Comparison of ENCODE assay signal across 1 cellular context in the genomic region with DNA sequence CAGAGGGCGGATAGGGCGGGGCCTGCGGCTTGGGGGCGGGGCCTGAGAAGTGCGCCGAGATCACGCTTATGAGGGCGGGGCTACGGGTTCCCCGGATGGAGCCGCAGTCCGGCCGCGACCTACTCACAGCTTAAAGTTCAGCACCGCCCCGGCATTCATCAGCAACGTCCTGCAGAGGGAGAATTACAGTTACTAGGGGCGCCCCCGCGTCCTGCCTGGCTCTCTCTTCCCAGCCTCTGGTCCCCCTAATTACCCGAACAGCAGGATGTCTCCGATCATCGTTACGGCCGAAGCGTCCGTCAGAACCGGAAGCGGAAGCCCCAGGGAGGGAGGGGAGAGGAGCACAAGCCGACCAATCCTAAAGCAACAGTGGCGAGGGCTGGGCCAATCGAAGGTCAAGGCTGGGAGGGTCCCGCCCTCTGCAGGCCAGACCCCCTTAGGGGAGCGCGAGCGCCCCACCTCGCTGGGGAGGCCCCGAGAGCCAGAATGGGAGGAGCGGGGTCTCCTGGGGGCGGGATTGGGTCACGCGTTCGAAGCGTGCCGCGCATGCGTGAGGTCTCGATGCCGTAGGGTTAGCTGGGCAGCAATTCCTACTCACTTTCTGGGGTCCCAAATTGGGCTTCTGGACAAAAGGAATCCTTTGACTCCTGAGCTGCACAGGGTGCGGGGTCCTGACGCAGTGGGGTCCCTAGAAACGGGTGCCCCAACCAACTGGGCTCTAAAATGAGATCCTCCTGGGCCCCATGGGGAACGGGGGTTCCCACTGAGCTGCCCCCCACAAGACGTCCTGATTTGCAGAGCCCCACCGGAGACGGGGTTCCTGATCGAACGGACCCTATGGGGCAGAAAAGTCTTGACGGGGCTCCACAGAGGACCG.
A peak's percentile ranks its signal among the peaks of the same experiment; 100 is the strongest.
TF ChIP-seq lines count a peak whose summit lies in the region.

Gene SMIM7, minus strand, starts transcription at position 313 of the 877 bp plus-strand sequence. Its CDS starts 34 bp downstream, at position 279.

TF ChIP-seq in K562, 482 proteins besides CTCF, POLR2A, EP300 and RAD21 (continued from another document and continues in another):
- TF ChIP-seq ZC3H11A (IDR thresholded peaks at IDR 0.05; ENCODE audit: low read depth, low read length) (no peak), CBX8 (IDR thresholded peaks at IDR 0.05; ENCODE audit: borderline replicate concordance, extremely low read depth, low read depth, low read length, poor library complexity, severe bottlenecking) (no peak), POU5F1 (IDR thresholded peaks at IDR 0.05; ENCODE audit: borderline replicate concordance, low read depth, low read length, partially characterized antibody) (no peak), HOMEZ (CRISPR knock-in tag; IDR thresholded peaks at IDR 0.05) (no peak), GABPB2 (CRISPR knock-in tag; conservative IDR thresholded peaks at IDR 0.05) (no peak), MEF2A (IDR thresholded peaks at IDR 0.05; ENCODE audit: control insufficient read depth, low read depth, low read length) (no peak), TEAD2 (tag; IDR thresholded peaks at IDR 0.05) (no peak), ZC3H8 (IDR thresholded peaks at IDR 0.05) (no peak), ZNF584 (CRISPR knock-in tag; IDR thresholded peaks at IDR 0.05; ENCODE audit: low read depth) (no peak), POLR3A (IDR thresholded peaks at IDR 0.05; ENCODE audit: borderline replicate concordance, extremely low read depth, insufficient read depth, insufficient read length) (no peak), ZZZ3 (IDR thresholded peaks at IDR 0.05) (peak; percentile 54; the same call in 1 of the 2 replicates), CREBBP (IDR thresholded peaks at IDR 0.05; ENCODE audit: low read depth, low read length) (no peak), HDAC8 (tag; IDR thresholded peaks at IDR 0.05) (no peak), CEBPZ (IDR thresholded peaks at IDR 0.05; ENCODE audit: borderline replicate concordance, low read depth, low read length) (peak; percentile 79; the same call in 1 of the 2 replicates), SAP30 (IDR thresholded peaks at IDR 0.05; ENCODE audit: borderline replicate concordance, insufficient read depth, low read depth, low read length, poor library complexity, severe bottlenecking) (peak; percentile 1), ETS2 (tag; IDR thresholded peaks at IDR 0.05; ENCODE audit: borderline replicate concordance, poor library complexity, severe bottlenecking) (no peak), SNIP1 (IDR thresholded peaks at IDR 0.05; ENCODE audit: low read depth) (0 out of 2 replicates have a peak, but pooled peaks have one; percentile 51), PML (IDR thresholded peaks at IDR 0.05; ENCODE audit: low read length) (peak; percentile 93), ZNF717 (CRISPR knock-in tag; IDR thresholded peaks at IDR 0.05) (no peak), TEAD4 (IDR thresholded peaks at IDR 0.05; ENCODE audit: low read length) (no peak), TEAD4 (CRISPR knock-in tag; IDR thresholded peaks at IDR 0.05; ENCODE audit: borderline replicate concordance) (no peak), SOX6 (IDR thresholded peaks at IDR 0.05) (0 out of 2 replicates have a peak, but pooled peaks have one; percentile 32), E2F6 (IDR thresholded peaks at IDR 0.05; ENCODE audit: borderline replicate concordance in 1 of 2, extremely low read depth in 1 of 2, insufficient read depth in 1 of 2, insufficient read length in 1 of 2, low read depth in 1 of 2, low read length in 1 of 2, poor library complexity in 1 of 2, severe bottlenecking in 1 of 2) (peak; percentile 71 to 93)
- TF ChIP-seq, protein P1, sequence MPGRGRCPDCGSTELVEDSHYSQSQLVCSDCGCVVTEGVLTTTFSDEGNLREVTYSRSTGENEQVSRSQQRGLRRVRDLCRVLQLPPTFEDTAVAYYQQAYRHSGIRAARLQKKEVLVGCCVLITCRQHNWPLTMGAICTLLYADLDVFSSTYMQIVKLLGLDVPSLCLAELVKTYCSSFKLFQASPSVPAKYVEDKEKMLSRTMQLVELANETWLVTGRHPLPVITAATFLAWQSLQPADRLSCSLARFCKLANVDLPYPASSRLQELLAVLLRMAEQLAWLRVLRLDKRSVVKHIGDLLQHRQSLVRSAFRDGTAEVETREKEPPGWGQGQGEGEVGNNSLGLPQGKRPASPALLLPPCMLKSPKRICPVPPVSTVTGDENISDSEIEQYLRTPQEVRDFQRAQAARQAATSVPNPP (IDR thresholded peaks at IDR 0.05; ENCODE audit: borderline replicate concordance, insufficient read depth, insufficient read length): no peak
- TF ChIP-seq, protein P2, sequence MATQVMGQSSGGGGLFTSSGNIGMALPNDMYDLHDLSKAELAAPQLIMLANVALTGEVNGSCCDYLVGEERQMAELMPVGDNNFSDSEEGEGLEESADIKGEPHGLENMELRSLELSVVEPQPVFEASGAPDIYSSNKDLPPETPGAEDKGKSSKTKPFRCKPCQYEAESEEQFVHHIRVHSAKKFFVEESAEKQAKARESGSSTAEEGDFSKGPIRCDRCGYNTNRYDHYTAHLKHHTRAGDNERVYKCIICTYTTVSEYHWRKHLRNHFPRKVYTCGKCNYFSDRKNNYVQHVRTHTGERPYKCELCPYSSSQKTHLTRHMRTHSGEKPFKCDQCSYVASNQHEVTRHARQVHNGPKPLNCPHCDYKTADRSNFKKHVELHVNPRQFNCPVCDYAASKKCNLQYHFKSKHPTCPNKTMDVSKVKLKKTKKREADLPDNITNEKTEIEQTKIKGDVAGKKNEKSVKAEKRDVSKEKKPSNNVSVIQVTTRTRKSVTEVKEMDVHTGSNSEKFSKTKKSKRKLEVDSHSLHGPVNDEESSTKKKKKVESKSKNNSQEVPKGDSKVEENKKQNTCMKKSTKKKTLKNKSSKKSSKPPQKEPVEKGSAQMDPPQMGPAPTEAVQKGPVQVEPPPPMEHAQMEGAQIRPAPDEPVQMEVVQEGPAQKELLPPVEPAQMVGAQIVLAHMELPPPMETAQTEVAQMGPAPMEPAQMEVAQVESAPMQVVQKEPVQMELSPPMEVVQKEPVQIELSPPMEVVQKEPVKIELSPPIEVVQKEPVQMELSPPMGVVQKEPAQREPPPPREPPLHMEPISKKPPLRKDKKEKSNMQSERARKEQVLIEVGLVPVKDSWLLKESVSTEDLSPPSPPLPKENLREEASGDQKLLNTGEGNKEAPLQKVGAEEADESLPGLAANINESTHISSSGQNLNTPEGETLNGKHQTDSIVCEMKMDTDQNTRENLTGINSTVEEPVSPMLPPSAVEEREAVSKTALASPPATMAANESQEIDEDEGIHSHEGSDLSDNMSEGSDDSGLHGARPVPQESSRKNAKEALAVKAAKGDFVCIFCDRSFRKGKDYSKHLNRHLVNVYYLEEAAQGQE (CRISPR knock-in tag; IDR thresholded peaks at IDR 0.05; ENCODE audit: low read depth): no peak
- TF ChIP-seq, protein P3, sequence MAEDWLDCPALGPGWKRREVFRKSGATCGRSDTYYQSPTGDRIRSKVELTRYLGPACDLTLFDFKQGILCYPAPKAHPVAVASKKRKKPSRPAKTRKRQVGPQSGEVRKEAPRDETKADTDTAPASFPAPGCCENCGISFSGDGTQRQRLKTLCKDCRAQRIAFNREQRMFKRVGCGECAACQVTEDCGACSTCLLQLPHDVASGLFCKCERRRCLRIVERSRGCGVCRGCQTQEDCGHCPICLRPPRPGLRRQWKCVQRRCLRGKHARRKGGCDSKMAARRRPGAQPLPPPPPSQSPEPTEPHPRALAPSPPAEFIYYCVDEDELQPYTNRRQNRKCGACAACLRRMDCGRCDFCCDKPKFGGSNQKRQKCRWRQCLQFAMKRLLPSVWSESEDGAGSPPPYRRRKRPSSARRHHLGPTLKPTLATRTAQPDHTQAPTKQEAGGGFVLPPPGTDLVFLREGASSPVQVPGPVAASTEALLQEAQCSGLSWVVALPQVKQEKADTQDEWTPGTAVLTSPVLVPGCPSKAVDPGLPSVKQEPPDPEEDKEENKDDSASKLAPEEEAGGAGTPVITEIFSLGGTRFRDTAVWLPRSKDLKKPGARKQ (CRISPR knock-in tag; IDR thresholded peaks at IDR 0.05): no peak
- TF ChIP-seq, protein P4, sequence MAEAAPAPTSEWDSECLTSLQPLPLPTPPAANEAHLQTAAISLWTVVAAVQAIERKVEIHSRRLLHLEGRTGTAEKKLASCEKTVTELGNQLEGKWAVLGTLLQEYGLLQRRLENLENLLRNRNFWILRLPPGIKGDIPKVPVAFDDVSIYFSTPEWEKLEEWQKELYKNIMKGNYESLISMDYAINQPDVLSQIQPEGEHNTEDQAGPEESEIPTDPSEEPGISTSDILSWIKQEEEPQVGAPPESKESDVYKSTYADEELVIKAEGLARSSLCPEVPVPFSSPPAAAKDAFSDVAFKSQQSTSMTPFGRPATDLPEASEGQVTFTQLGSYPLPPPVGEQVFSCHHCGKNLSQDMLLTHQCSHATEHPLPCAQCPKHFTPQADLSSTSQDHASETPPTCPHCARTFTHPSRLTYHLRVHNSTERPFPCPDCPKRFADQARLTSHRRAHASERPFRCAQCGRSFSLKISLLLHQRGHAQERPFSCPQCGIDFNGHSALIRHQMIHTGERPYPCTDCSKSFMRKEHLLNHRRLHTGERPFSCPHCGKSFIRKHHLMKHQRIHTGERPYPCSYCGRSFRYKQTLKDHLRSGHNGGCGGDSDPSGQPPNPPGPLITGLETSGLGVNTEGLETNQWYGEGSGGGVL (CRISPR knock-in tag; IDR thresholded peaks at IDR 0.05): no peak
- TF ChIP-seq, protein P5, sequence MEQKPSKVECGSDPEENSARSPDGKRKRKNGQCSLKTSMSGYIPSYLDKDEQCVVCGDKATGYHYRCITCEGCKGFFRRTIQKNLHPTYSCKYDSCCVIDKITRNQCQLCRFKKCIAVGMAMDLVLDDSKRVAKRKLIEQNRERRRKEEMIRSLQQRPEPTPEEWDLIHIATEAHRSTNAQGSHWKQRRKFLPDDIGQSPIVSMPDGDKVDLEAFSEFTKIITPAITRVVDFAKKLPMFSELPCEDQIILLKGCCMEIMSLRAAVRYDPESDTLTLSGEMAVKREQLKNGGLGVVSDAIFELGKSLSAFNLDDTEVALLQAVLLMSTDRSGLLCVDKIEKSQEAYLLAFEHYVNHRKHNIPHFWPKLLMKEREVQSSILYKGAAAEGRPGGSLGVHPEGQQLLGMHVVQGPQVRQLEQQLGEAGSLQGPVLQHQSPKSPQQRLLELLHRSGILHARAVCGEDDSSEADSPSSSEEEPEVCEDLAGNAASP (IDR thresholded peaks at IDR 0.05): no peak
